ENCODE assay signal across 29 cellular contexts in the genomic region with DNA sequence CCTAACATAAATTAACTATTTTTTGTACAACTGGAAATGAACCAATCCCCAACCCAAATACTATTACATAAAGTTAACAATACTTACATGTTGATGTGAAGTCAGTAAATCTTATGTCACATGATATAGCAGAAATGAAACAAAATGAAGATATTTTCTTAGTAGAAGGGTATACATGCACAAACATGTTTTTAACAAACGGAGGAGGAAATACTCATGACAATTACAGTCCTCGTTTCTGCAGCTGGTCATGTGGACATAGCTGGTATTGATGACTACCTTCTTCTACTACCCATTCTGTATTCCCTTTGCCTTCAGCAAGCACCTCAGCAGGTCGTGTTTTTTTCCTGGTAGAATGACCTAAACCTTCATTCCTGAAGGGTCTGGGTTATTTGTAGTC.
"Had no signal": no experiment of that assay in that cellular context is flagged by ENCODE, and none has a peak within 500 bp of the region (broad histone marks: within the 10 kb centered on the region; RNA-seq: fewer than 3 reads in every experiment).

No MANE protein-coding gene starts in this region.

- FAIRE-seq: colon, endometrium, endothelial cell of umbilical vein, frontal cortex had no signal

- H3K9me3 ChIP-seq: colonic mucosa, esophagus muscularis mucosa, gastrocnemius medialis, gastroesophageal sphincter had no signal

- ATAC-seq: effector memory CD8-positive, alpha-beta T cell; esophagus mucosa; foreskin keratinocyte; gastrocnemius medialis; gastroesophageal sphincter; heart left ventricle; heart right ventricle had no signal

- H3K4me3 ChIP-seq: colonic mucosa, coronary artery, dorsolateral prefrontal cortex, esophagus muscularis mucosa, esophagus squamous epithelium, gastrocnemius medialis, gastroesophageal sphincter, heart left ventricle, heart right ventricle had no signal

- H3K27ac Mint-ChIP-seq: dendritic cell treated with granulocyte-macrophage colony-stimulating factor and Interleukin-4, amounts not matched to agents 40 ng/mL and 50 ng/mL, for 4 days; effector memory CD8-positive, alpha-beta T cell; endodermal cell had no signal

- H3K9me3 Mint-ChIP-seq: dendritic cell treated with granulocyte-macrophage colony-stimulating factor and Interleukin-4, amounts not matched to agents 40 ng/mL and 50 ng/mL, for 4 days had no signal

- H3K27ac ChIP-seq: colonic mucosa, coronary artery, dorsolateral prefrontal cortex, epithelial cell of prostate, esophagus muscularis mucosa, esophagus squamous epithelium, foreskin keratinocyte, gastrocnemius medialis, gastroesophageal sphincter, heart left ventricle, heart right ventricle had no signal

- H3K27me3 Mint-ChIP-seq: dendritic cell treated with granulocyte-macrophage colony-stimulating factor and Interleukin-4, amounts not matched to agents 40 ng/mL and 50 ng/mL, for 4 days; effector memory CD8-positive, alpha-beta T cell had no signal

- H3K36me3 ChIP-seq: colonic mucosa, esophagus muscularis mucosa, esophagus squamous epithelium, gastrocnemius medialis, gastroesophageal sphincter, heart left ventricle, heart right ventricle had no signal

- DNase-seq: colonic mucosa; cortex of kidney; dermis blood vessel endothelial cell; dorsolateral prefrontal cortex; effector CD4-positive, alpha-beta T cell; effector CD8-positive, alpha-beta T cell; effector memory CD4-positive, alpha-beta T cell; effector memory CD8-positive, alpha-beta T cell; endodermal cell; erythroblast; esophagus squamous epithelium; foreskin fibroblast; foreskin melanocyte; gastrocnemius medialis; glutamatergic neuron; head of caudate nucleus; heart left ventricle; heart right ventricle had no signal

- H3K4me1 ChIP-seq: colonic mucosa, esophagus muscularis mucosa, esophagus squamous epithelium, foreskin keratinocyte, gastrocnemius medialis, gastroesophageal sphincter, heart left ventricle, heart right ventricle had no signal

- H3K4me3 Mint-ChIP-seq: dendritic cell treated with granulocyte-macrophage colony-stimulating factor and Interleukin-4, amounts not matched to agents 40 ng/mL and 50 ng/mL, for 4 days; effector memory CD8-positive, alpha-beta T cell; endodermal cell had no signal

- H3K27me3 ChIP-seq: colonic mucosa, esophagus muscularis mucosa, esophagus squamous epithelium, gastrocnemius medialis, gastroesophageal sphincter, heart left ventricle, heart right ventricle had no signal
